1 cellular context compared by ENCODE assay signal in the genomic region with DNA sequence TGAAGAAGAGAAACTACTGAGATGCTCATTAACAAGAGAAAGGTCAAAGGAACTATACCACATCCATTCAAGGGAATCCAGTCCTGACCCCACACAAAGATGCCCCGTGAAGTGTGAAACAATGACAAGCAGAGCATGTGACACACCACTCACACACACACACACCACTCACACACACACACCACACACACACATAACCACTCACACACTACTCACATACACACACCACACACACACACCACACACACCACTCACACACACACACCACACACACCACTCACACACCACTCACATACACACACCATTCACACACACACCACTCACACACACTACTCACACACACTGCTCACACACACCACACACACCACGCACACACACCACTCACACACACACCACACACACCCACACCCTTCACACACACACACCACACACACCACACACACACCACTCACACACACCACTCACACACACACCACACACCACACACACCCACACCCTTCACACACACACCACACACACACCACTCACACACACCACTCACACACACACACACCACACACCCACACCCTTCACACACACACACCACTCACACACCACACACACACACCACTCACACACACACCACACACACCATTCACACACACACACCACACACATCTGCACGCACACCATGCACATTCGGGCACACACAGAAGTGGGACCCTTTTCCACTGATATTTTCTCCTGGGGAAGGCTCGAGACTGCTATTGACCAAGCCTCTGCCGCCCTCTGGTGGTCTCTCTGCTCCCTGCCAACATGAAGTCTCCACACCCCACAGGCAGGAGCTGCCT.
TF ChIP-seq lines count a peak whose summit lies in the region.

No MANE protein-coding gene starts in this region.

TF ChIP-seq in K562, 482 proteins besides CTCF, POLR2A, EP300 and RAD21 (continued from another document and continues in another):
- 0 out of 4 replicates have a peak, but pooled peaks of 1 of the 2 experiments have one; percentile 16 for TF ChIP-seq NRF1 (conservative IDR thresholded peaks at IDR 0.05 in 1 of 2, IDR thresholded peaks at IDR 0.05 in 1 of 2)
- peak; percentile 42; the same call in 1 of the 2 replicates for TF ChIP-seq TEAD4 (IDR thresholded peaks at IDR 0.05; ENCODE audit: low read length)
- TF ChIP-seq TEAD4 (CRISPR knock-in tag; IDR thresholded peaks at IDR 0.05; ENCODE audit: borderline replicate concordance), result no peak
- peak; percentile 79 for TF ChIP-seq NFIC (IDR thresholded peaks at IDR 0.05)
- peak; percentile 99 for TF ChIP-seq NBN (IDR thresholded peaks at IDR 0.05; ENCODE audit: low read depth)
- TF ChIP-seq, protein P1, sequence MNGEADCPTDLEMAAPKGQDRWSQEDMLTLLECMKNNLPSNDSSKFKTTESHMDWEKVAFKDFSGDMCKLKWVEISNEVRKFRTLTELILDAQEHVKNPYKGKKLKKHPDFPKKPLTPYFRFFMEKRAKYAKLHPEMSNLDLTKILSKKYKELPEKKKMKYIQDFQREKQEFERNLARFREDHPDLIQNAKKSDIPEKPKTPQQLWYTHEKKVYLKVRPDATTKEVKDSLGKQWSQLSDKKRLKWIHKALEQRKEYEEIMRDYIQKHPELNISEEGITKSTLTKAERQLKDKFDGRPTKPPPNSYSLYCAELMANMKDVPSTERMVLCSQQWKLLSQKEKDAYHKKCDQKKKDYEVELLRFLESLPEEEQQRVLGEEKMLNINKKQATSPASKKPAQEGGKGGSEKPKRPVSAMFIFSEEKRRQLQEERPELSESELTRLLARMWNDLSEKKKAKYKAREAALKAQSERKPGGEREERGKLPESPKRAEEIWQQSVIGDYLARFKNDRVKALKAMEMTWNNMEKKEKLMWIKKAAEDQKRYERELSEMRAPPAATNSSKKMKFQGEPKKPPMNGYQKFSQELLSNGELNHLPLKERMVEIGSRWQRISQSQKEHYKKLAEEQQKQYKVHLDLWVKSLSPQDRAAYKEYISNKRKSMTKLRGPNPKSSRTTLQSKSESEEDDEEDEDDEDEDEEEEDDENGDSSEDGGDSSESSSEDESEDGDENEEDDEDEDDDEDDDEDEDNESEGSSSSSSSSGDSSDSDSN (IDR thresholded peaks at IDR 0.05; ENCODE audit: borderline replicate concordance in 1 of 2, low read depth in 2 of 2, low read length in 2 of 2), result peak in 1 of 2 experiments; percentile 49; a peak in 1 of 4 replicates
- TF ChIP-seq, protein P2, sequence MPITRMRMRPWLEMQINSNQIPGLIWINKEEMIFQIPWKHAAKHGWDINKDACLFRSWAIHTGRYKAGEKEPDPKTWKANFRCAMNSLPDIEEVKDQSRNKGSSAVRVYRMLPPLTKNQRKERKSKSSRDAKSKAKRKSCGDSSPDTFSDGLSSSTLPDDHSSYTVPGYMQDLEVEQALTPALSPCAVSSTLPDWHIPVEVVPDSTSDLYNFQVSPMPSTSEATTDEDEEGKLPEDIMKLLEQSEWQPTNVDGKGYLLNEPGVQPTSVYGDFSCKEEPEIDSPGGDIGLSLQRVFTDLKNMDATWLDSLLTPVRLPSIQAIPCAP (CRISPR knock-in tag; IDR thresholded peaks at IDR 0.05; ENCODE audit: borderline replicate concordance), result no peak
- peak; percentile 65; the same call in 1 of the 2 replicates for TF ChIP-seq NFATC3 (IDR thresholded peaks at IDR 0.05)
- TF ChIP-seq, protein P3, sequence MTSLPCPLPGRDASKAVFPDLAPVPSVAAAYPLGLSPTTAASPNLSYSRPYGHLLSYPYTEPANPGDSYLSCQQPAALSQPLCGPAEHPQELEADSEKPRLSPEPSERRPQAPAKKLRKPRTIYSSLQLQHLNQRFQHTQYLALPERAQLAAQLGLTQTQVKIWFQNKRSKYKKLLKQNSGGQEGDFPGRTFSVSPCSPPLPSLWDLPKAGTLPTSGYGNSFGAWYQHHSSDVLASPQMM (CRISPR knock-in tag; IDR thresholded peaks at IDR 0.05), result no peak
- peak; percentile 100 for TF ChIP-seq SMC3 (conservative IDR thresholded peaks at IDR 0.05; ENCODE audit: insufficient read depth, low read depth, low read length)
- TF ChIP-seq, protein P4, sequence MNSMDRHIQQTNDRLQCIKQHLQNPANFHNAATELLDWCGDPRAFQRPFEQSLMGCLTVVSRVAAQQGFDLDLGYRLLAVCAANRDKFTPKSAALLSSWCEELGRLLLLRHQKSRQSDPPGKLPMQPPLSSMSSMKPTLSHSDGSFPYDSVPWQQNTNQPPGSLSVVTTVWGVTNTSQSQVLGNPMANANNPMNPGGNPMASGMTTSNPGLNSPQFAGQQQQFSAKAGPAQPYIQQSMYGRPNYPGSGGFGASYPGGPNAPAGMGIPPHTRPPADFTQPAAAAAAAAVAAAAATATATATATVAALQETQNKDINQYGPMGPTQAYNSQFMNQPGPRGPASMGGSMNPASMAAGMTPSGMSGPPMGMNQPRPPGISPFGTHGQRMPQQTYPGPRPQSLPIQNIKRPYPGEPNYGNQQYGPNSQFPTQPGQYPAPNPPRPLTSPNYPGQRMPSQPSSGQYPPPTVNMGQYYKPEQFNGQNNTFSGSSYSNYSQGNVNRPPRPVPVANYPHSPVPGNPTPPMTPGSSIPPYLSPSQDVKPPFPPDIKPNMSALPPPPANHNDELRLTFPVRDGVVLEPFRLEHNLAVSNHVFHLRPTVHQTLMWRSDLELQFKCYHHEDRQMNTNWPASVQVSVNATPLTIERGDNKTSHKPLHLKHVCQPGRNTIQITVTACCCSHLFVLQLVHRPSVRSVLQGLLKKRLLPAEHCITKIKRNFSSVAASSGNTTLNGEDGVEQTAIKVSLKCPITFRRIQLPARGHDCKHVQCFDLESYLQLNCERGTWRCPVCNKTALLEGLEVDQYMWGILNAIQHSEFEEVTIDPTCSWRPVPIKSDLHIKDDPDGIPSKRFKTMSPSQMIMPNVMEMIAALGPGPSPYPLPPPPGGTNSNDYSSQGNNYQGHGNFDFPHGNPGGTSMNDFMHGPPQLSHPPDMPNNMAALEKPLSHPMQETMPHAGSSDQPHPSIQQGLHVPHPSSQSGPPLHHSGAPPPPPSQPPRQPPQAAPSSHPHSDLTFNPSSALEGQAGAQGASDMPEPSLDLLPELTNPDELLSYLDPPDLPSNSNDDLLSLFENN (IDR thresholded peaks at IDR 0.05; ENCODE audit: low read depth in 2 of 2, low read length in 2 of 2), result peak; percentile 54 to 74; a peak in 2 of 4 replicates
- TF ChIP-seq SRF (CRISPR knock-in tag; IDR thresholded peaks at IDR 0.05), result no peak
- TF ChIP-seq DPF2 (IDR thresholded peaks at IDR 0.05), result peak; percentile 93
- no peak for TF ChIP-seq ZNF311 (CRISPR knock-in tag; IDR thresholded peaks at IDR 0.05)
- TF ChIP-seq, protein P5, sequence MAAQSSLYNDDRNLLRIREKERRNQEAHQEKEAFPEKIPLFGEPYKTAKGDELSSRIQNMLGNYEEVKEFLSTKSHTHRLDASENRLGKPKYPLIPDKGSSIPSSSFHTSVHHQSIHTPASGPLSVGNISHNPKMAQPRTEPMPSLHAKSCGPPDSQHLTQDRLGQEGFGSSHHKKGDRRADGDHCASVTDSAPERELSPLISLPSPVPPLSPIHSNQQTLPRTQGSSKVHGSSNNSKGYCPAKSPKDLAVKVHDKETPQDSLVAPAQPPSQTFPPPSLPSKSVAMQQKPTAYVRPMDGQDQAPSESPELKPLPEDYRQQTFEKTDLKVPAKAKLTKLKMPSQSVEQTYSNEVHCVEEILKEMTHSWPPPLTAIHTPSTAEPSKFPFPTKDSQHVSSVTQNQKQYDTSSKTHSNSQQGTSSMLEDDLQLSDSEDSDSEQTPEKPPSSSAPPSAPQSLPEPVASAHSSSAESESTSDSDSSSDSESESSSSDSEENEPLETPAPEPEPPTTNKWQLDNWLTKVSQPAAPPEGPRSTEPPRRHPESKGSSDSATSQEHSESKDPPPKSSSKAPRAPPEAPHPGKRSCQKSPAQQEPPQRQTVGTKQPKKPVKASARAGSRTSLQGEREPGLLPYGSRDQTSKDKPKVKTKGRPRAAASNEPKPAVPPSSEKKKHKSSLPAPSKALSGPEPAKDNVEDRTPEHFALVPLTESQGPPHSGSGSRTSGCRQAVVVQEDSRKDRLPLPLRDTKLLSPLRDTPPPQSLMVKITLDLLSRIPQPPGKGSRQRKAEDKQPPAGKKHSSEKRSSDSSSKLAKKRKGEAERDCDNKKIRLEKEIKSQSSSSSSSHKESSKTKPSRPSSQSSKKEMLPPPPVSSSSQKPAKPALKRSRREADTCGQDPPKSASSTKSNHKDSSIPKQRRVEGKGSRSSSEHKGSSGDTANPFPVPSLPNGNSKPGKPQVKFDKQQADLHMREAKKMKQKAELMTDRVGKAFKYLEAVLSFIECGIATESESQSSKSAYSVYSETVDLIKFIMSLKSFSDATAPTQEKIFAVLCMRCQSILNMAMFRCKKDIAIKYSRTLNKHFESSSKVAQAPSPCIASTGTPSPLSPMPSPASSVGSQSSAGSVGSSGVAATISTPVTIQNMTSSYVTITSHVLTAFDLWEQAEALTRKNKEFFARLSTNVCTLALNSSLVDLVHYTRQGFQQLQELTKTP (IDR thresholded peaks at IDR 0.05; ENCODE audit: low read depth in 1 of 2, partially characterized antibody in 2 of 2), result peak in 1 of 2 experiments; percentile 93
- TF ChIP-seq BCOR (IDR thresholded peaks at IDR 0.05), result peak; percentile 93
- TF ChIP-seq BRD4 (IDR thresholded peaks at IDR 0.05), result no peak
- TF ChIP-seq, protein P6, sequence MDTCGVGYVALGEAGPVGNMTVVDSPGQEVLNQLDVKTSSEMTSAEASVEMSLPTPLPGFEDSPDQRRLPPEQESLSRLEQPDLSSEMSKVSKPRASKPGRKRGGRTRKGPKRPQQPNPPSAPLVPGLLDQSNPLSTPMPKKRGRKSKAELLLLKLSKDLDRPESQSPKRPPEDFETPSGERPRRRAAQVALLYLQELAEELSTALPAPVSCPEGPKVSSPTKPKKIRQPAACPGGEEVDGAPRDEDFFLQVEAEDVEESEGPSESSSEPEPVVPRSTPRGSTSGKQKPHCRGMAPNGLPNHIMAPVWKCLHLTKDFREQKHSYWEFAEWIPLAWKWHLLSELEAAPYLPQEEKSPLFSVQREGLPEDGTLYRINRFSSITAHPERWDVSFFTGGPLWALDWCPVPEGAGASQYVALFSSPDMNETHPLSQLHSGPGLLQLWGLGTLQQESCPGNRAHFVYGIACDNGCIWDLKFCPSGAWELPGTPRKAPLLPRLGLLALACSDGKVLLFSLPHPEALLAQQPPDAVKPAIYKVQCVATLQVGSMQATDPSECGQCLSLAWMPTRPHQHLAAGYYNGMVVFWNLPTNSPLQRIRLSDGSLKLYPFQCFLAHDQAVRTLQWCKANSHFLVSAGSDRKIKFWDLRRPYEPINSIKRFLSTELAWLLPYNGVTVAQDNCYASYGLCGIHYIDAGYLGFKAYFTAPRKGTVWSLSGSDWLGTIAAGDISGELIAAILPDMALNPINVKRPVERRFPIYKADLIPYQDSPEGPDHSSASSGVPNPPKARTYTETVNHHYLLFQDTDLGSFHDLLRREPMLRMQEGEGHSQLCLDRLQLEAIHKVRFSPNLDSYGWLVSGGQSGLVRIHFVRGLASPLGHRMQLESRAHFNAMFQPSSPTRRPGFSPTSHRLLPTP (IDR thresholded peaks at IDR 0.05; ENCODE audit: borderline replicate concordance, extremely low read depth, insufficient read length), result no peak
- peak; percentile 86 for TF ChIP-seq MYC (IDR thresholded peaks at IDR 0.05; ENCODE audit: low read depth, low read length)
- no peak for TF ChIP-seq MYC (CRISPR knock-in tag; IDR thresholded peaks at IDR 0.05; ENCODE audit: borderline replicate concordance, low read depth)
- TF ChIP-seq CBFA2T2 (conservative IDR thresholded peaks at IDR 0.05), result peak; percentile 18; the same call in 1 of the 2 replicates
- TF ChIP-seq ZNF174 (CRISPR knock-in tag; IDR thresholded peaks at IDR 0.05), result no peak
- no peak for TF ChIP-seq TGIF2 (CRISPR knock-in tag; IDR thresholded peaks at IDR 0.05)
- TF ChIP-seq, protein P7, sequence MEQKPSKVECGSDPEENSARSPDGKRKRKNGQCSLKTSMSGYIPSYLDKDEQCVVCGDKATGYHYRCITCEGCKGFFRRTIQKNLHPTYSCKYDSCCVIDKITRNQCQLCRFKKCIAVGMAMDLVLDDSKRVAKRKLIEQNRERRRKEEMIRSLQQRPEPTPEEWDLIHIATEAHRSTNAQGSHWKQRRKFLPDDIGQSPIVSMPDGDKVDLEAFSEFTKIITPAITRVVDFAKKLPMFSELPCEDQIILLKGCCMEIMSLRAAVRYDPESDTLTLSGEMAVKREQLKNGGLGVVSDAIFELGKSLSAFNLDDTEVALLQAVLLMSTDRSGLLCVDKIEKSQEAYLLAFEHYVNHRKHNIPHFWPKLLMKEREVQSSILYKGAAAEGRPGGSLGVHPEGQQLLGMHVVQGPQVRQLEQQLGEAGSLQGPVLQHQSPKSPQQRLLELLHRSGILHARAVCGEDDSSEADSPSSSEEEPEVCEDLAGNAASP (IDR thresholded peaks at IDR 0.05), result no peak
- TF ChIP-seq, protein P8, sequence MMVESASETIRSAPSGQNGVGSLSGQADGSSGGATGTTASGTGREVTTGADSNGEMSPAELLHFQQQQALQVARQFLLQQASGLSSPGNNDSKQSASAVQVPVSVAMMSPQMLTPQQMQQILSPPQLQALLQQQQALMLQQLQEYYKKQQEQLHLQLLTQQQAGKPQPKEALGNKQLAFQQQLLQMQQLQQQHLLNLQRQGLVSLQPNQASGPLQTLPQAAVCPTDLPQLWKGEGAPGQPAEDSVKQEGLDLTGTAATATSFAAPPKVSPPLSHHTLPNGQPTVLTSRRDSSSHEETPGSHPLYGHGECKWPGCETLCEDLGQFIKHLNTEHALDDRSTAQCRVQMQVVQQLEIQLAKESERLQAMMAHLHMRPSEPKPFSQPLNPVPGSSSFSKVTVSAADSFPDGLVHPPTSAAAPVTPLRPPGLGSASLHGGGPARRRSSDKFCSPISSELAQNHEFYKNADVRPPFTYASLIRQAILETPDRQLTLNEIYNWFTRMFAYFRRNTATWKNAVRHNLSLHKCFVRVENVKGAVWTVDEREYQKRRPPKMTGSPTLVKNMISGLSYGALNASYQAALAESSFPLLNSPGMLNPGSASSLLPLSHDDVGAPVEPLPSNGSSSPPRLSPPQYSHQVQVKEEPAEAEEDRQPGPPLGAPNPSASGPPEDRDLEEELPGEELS (CRISPR knock-in tag; IDR thresholded peaks at IDR 0.05; ENCODE audit: borderline replicate concordance), result no peak
- TF ChIP-seq, protein P9, sequence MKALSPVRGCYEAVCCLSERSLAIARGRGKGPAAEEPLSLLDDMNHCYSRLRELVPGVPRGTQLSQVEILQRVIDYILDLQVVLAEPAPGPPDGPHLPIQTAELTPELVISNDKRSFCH (CRISPR knock-in tag; IDR thresholded peaks at IDR 0.05), result no peak
- TF ChIP-seq, protein P9 (tag; IDR thresholded peaks at IDR 0.05), result peak; percentile 85
- TF ChIP-seq SPI1 (IDR thresholded peaks at IDR 0.05; ENCODE audit: borderline replicate concordance, low read depth, low read length), result no peak
- TF ChIP-seq BRD9 (IDR thresholded peaks at IDR 0.05; ENCODE audit: low read depth, partially characterized antibody), result peak; percentile 99
- TF ChIP-seq SRSF1 (IDR thresholded peaks at IDR 0.05; ENCODE audit: low read depth, low read length), result peak; percentile 77; the same call in 1 of the 2 replicates
